Comparison of ENCODE assay signal across 25 cellular contexts in the genomic region with DNA sequence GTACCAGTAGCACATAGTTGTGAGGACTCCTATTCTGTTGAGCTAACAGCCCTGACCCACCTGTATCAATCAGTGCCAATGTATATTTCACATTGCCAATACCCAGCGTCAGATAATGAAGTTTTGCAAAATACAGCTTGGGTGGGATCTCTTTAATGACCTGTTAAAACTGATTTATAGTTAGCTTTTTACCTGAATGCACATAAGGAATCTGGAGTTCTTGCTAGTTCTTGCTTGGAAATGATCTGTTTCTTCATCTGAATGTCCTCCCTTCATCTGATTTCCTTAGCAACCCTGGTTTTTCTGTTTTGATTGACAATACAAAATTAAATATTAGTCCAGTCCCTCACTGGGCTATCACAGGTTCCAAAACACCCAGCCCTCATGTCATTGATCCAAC.
"Had no signal": no experiment of that assay in that cellular context is flagged by ENCODE, and none has a peak within 500 bp of the region (broad histone marks: within the 10 kb centered on the region; RNA-seq: fewer than 3 reads in every experiment).

No MANE protein-coding gene starts in this region.

- H3K27ac ChIP-seq: hepatocyte, left lung, lower lobe of right lung, ovary, skin epidermis, suprapubic skin, thoracic aorta, transverse colon, upper lobe of left lung, vagina had no signal

- DNase-seq: islet precursor cell; left cardiac atrium; left lung; lower lobe of right lung; mammary epithelial cell; mesendoderm; midbrain; mucosa of descending colon; naive thymus-derived CD4-positive, alpha-beta T cell; ovary; right cardiac atrium; stimulated activated CD4-positive, alpha-beta T cell treated with anti-CD3 and anti-CD28 coated beads, Interleukin-4, amount 100 ng/mL, for 24 hours; stimulated activated naive CD4-positive, alpha-beta T cell; transverse colon; upper lobe of left lung had no signal

- H3K4me3 Mint-ChIP-seq: natural killer cell treated with Interleukin-12 subunit alpha and Interleukin-12 subunit beta and Interleukin-15 and Interleukin-18, amount 100 ng/mL, for 72 hours; stimulated activated effector memory CD8-positive, alpha-beta T cell treated with anti-CD3 and anti-CD28 coated beads, Interleukin-12 subunit alpha, Interleukin-12 subunit beta, amount 100 ng/mL, for 72 hours; stimulated activated naive CD8-positive, alpha-beta T cell treated with anti-CD3 and anti-CD28 coated beads, Interleukin-15, Interleukin-2, amounts not matched to agents 100 ng/mL and 50 ng/mL, for 24 hours had no signal

- H3K4me3 ChIP-seq: hepatocyte, left lung, lower lobe of right lung, mucosa of descending colon, ovary, skin epidermis, suprapubic skin, thoracic aorta, transverse colon, upper lobe of left lung, vagina had no signal

- H3K36me3 ChIP-seq: left lung, lower lobe of right lung, ovary, suprapubic skin, thoracic aorta, transverse colon, upper lobe of left lung, vagina had no signal

- H3K27ac Mint-ChIP-seq: natural killer cell treated with Interleukin-12 subunit alpha and Interleukin-12 subunit beta and Interleukin-15 and Interleukin-18, amount 100 ng/mL, for 72 hours; progenitor cell of endocrine pancreas; stimulated activated effector memory CD8-positive, alpha-beta T cell treated with anti-CD3 and anti-CD28 coated beads, Interleukin-12 subunit alpha, Interleukin-12 subunit beta, amount 100 ng/mL, for 72 hours; stimulated activated naive CD8-positive, alpha-beta T cell treated with anti-CD3 and anti-CD28 coated beads, Interleukin-15, Interleukin-2, amounts not matched to agents 100 ng/mL and 50 ng/mL, for 24 hours had no signal

- H3K36me3 Mint-ChIP-seq: natural killer cell treated with Interleukin-12 subunit alpha and Interleukin-12 subunit beta and Interleukin-15 and Interleukin-18, amount 100 ng/mL, for 72 hours; stimulated activated effector memory CD8-positive, alpha-beta T cell treated with anti-CD3 and anti-CD28 coated beads, Interleukin-12 subunit alpha, Interleukin-12 subunit beta, amount 100 ng/mL, for 72 hours had no signal

- H3K4me2 ChIP-seq: hepatocyte had no signal

- H3K4me1 ChIP-seq: lower lobe of right lung, transverse colon had no signal

- ATAC-seq: left cardiac atrium; left lung; lower lobe of right lung; mucosa of descending colon; naive thymus-derived CD4-positive, alpha-beta T cell; natural killer cell treated with Interleukin-12 subunit alpha and Interleukin-12 subunit beta and Interleukin-15 and Interleukin-18, amount 100 ng/mL, for 72 hours; right cardiac atrium; sciatic nerve; stimulated activated effector memory CD8-positive, alpha-beta T cell treated with anti-CD3 and anti-CD28 coated beads, Interleukin-12 subunit alpha, Interleukin-12 subunit beta, amount 100 ng/mL, for 72 hours had no signal

- H3K9me3 Mint-ChIP-seq: natural killer cell treated with Interleukin-12 subunit alpha and Interleukin-12 subunit beta and Interleukin-15 and Interleukin-18, amount 100 ng/mL, for 72 hours; stimulated activated effector memory CD8-positive, alpha-beta T cell treated with anti-CD3 and anti-CD28 coated beads, Interleukin-12 subunit alpha, Interleukin-12 subunit beta, amount 100 ng/mL, for 72 hours; stimulated activated naive CD8-positive, alpha-beta T cell treated with anti-CD3 and anti-CD28 coated beads, Interleukin-15, Interleukin-2, amounts not matched to agents 100 ng/mL and 50 ng/mL, for 24 hours had no signal

- H2AFZ ChIP-seq: hepatocyte had no signal

- H3K9me3 ChIP-seq: mucosa of descending colon, ovary, suprapubic skin, thoracic aorta, vagina had no signal

- H3K27me3 ChIP-seq: hepatocyte, left lung, ovary, suprapubic skin, transverse colon, upper lobe of left lung, vagina had no signal

- H3K27me3 Mint-ChIP-seq: naive thymus-derived CD4-positive, alpha-beta T cell; stimulated activated naive CD8-positive, alpha-beta T cell treated with anti-CD3 and anti-CD28 coated beads, Interleukin-15, Interleukin-2, amounts not matched to agents 100 ng/mL and 50 ng/mL, for 24 hours had no signal
